In genomic region chr2:228417966-228418365, GRCh38 we compare ENCODE assay signal across 1 cellular context.
TF ChIP-seq lines count a peak whose summit lies in the region.

No MANE protein-coding gene starts in this region.

TF ChIP-seq in WTC11, 78 proteins besides CTCF, POLR2A, EP300 and RAD21 (continued from another document):
- no peak for TF ChIP-seq ZNF281 (CRISPR knock-in tag; IDR thresholded peaks at IDR 0.05)
- no peak for TF ChIP-seq EMX1 (CRISPR knock-in tag; IDR thresholded peaks at IDR 0.05)
- TF ChIP-seq ZNF671 (CRISPR knock-in tag; IDR thresholded peaks at IDR 0.05), result no peak
- no peak for TF ChIP-seq ZNF317 (CRISPR knock-in tag; IDR thresholded peaks at IDR 0.05; ENCODE audit: borderline replicate concordance, low read depth)
- no peak for TF ChIP-seq FOXJ3 (CRISPR knock-in tag; IDR thresholded peaks at IDR 0.05; ENCODE audit: borderline replicate concordance)
TF ChIP-seq in WTC11: peak in this region for 0.
